14 cellular contexts compared by ENCODE assay signal in genomic region chr12:1422604-1423315, GRCh38.
DNase-seq lines count a peak whose midpoint lies in the region; ATAC-seq and TF ChIP-seq lines count a peak whose summit lies in the region.
"Had no signal": no experiment of that assay in that cellular context is flagged by ENCODE, and none has a peak within 500 bp of the region (broad histone marks: within the 10 kb centered on the region; RNA-seq: fewer than 3 reads in every experiment).

No MANE protein-coding gene starts in this region.

- no peaks in the 10 kb centered on the region for H3K9me2 ChIP-seq in MM.1S (replicated peaks; ENCODE audit: insufficient read depth, low read length)

- POLR2A ChIA-PET in activated CD4-positive, alpha-beta T cell treated with anti-CD3 and anti-CD28 coated beads, Interleukin-2, amount 10 ng/mL, durations not matched to agents 7 days and 5 days (lab: Charles Lee), result no interaction called here

- no peaks in the 10 kb centered on the region for H4K20me1 ChIP-seq in MM.1S (ENCODE audit: insufficient read depth, low read length)

- H3K36me3 Mint-ChIP-seq in activated CD4-positive, alpha-beta T cell treated with anti-CD3 and anti-CD28 coated beads, Interleukin-2, amount 10 ng/mL, durations not matched to agents 24 days and 14 days (ENCODE audit: low read depth), result peaks cover 25% of the 10 kb centered on the region
- H3K36me3 Mint-ChIP-seq in activated CD4-positive, alpha-beta T cell treated with anti-CD3 and anti-CD28 coated beads, Interleukin-2, amount 10 ng/mL, durations not matched to agents 7 days and 5 days (ENCODE audit: low read depth), result peaks cover 21% of the 10 kb centered on the region
- no peaks in the 10 kb centered on the region for H3K36me3 Mint-ChIP-seq in stimulated activated effector memory CD8-positive, alpha-beta T cell treated with anti-CD3 and anti-CD28 coated beads, Interleukin-12 subunit alpha, Interleukin-12 subunit beta, amount 100 ng/mL, for 72 hours

- H3K4me2 ChIP-seq in MM.1S (ENCODE audit: low read depth, low read length), result peak overlapping the region; percentile 70

- H3K27me3 ChIP-seq in MM.1S (replicated peaks; ENCODE audit: insufficient read depth, low read length) (no peaks in the 10 kb centered on the region), left lung (no peaks in the 10 kb centered on the region)
- H3K27me3 ChIP-seq: tibial artery had no signal

- peaks cover 20% of the 10 kb centered on the region for H3K4me1 Mint-ChIP-seq in activated CD4-positive, alpha-beta T cell treated with anti-CD3 and anti-CD28 coated beads, Interleukin-2, amount 10 ng/mL, durations not matched to agents 24 days and 14 days
- H3K4me1 Mint-ChIP-seq in activated CD4-positive, alpha-beta T cell treated with anti-CD3 and anti-CD28 coated beads, Interleukin-2, amount 10 ng/mL, durations not matched to agents 7 days and 5 days, result peaks cover 11% of the 10 kb centered on the region
- peaks cover 32% of the 10 kb centered on the region for H3K4me1 Mint-ChIP-seq in stimulated activated effector memory CD8-positive, alpha-beta T cell treated with anti-CD3 and anti-CD28 coated beads, Interleukin-12 subunit alpha, Interleukin-12 subunit beta, amount 100 ng/mL, for 72 hours

- TF ChIP-seq CTCF in MM.1S (IDR thresholded peaks at IDR 0.05; ENCODE audit: low read length) (no peak), left lung (IDR thresholded peaks at IDR 0.05) (no peak)

- ATAC-seq in GM19395 (IDR thresholded peaks at IDR 0.05; ENCODE audit: unreplicated experiment), result peak; percentile 56
- ATAC-seq in stimulated activated effector memory CD8-positive, alpha-beta T cell treated with anti-CD3 and anti-CD28 coated beads, Interleukin-12 subunit alpha, Interleukin-12 subunit beta, amount 100 ng/mL, for 72 hours, result peak; percentile 94
- ATAC-seq in HG03196 (IDR thresholded peaks at IDR 0.05; ENCODE audit: unreplicated experiment), result no peak
- ATAC-seq in left lung, result no peak

- peaks cover 15% of the 10 kb centered on the region for H3F3A ChIP-seq in MM.1S (ENCODE audit: insufficient read depth, low read length)

- DNase-seq in activated CD4-positive, alpha-beta T cell treated with anti-CD3 and anti-CD28 coated beads, Interleukin-2, amount 10 ng/mL, durations not matched to agents 24 days and 14 days, result peak; percentile 74
- no peak for DNase-seq in activated CD4-positive, alpha-beta T cell treated with anti-CD3 and anti-CD28 coated beads, Interleukin-2, amount 10 ng/mL, durations not matched to agents 7 days and 5 days
- DNase-seq in MM.1S (peak; percentile 99), left lung (no peak), OCI-M2 (lab: John Stamatoyannopoulos, UW; ENCODE audit: unreplicated experiment) (no peak)
- DNase-seq in stimulated activated effector memory CD8-positive, alpha-beta T cell treated with anti-CD3 and anti-CD28 coated beads, Interleukin-12 subunit alpha, Interleukin-12 subunit beta, amount 100 ng/mL, for 72 hours (ENCODE audit: low spot score in 2 of 2), result peak in 1 of 2 donors; percentile 57
- DNase-seq: activated CD4-positive, alpha-beta T cell treated with anti-CD3 and anti-CD28 coated beads, Interleukin-2, amount 50 U/mL, for 4 hours; activated naive CD4-positive, alpha-beta T cell treated with Interleukin-2 at 50 U/mL for 16 hours; Calu3; RPMI8226; stimulated activated CD4-positive, alpha-beta T cell treated with anti-CD3 and anti-CD28 coated beads, Interleukin-15, amount 100 ng/mL, for 24 hours; tibial artery had no signal

- H3K9me3 Mint-ChIP-seq in activated CD4-positive, alpha-beta T cell treated with anti-CD3 and anti-CD28 coated beads, Interleukin-2, amount 10 ng/mL, durations not matched to agents 24 days and 14 days, result peaks cover 11% of the 10 kb centered on the region
- H3K9me3 Mint-ChIP-seq in activated CD4-positive, alpha-beta T cell treated with anti-CD3 and anti-CD28 coated beads, Interleukin-2, amount 10 ng/mL, durations not matched to agents 7 days and 5 days, result peaks cover 19% of the 10 kb centered on the region
- peaks cover 11% of the 10 kb centered on the region for H3K9me3 Mint-ChIP-seq in stimulated activated effector memory CD8-positive, alpha-beta T cell treated with anti-CD3 and anti-CD28 coated beads, Interleukin-12 subunit alpha, Interleukin-12 subunit beta, amount 100 ng/mL, for 72 hours

- 0 out of 2 replicates have a peak overlapping the region, but pooled peaks have one; percentile 7 for H2AFZ ChIP-seq in MM.1S (ENCODE audit: low read length)

- H3K9me3 ChIP-seq in MM.1S (replicated peaks; ENCODE audit: insufficient read depth, low read length) (no peaks in the 10 kb centered on the region), left lung (peaks cover 0 to 21% of the 10 kb centered on the region in 2 donors)

- no peaks in the 10 kb centered on the region for H3K36me3 ChIP-seq in MM.1S (replicated peaks; ENCODE audit: insufficient read depth, low read length)
- no peaks in the 10 kb centered on the region for H3K36me3 ChIP-seq in left lung

- peaks cover 33% of the 10 kb centered on the region for H3K4me1 ChIP-seq in MM.1S (ENCODE audit: low read length)
- no peaks in the 10 kb centered on the region for H3K4me1 ChIP-seq in left lung
- H3K4me1 ChIP-seq: tibial artery had no signal

- peak overlapping the region; percentile 22; the same call in 1 of the 2 replicates for H3K4me3 ChIP-seq in MM.1S (ENCODE audit: low read length)
- H3K4me3 ChIP-seq in left lung, result no peak overlapping the region
- H3K4me3 ChIP-seq: tibial artery had no signal

- intact Hi-C loops in activated CD4-positive, alpha-beta T cell treated with anti-CD3 and anti-CD28 coated beads, Interleukin-2, amount 10 ng/mL, durations not matched to agents 24 days and 14 days (cut with micrococcal nuclease), result no loop called here
- intact Hi-C loops in left lung (cut with DNase I), result no loop called here

- H3K27me3 Mint-ChIP-seq in activated CD4-positive, alpha-beta T cell treated with anti-CD3 and anti-CD28 coated beads, Interleukin-2, amount 10 ng/mL, durations not matched to agents 24 days and 14 days, result no peaks in the 10 kb centered on the region
- no peaks in the 10 kb centered on the region for H3K27me3 Mint-ChIP-seq in activated CD4-positive, alpha-beta T cell treated with anti-CD3 and anti-CD28 coated beads, Interleukin-2, amount 10 ng/mL, durations not matched to agents 7 days and 5 days

- CTCF ChIA-PET in activated CD4-positive, alpha-beta T cell treated with anti-CD3 and anti-CD28 coated beads, Interleukin-2, amount 10 ng/mL, durations not matched to agents 7 days and 5 days (lab: Charles Lee), result interaction anchor here (0.7 to 1.6 kb wide), 3 partner anchors 9 to 34 kb away, joined by 4 to 5 read pairs (median 4); no protein-coding TSS in a partner anchor

- peak overlapping the region; percentile 54 for H3K9ac ChIP-seq in MM.1S (ENCODE audit: low read length)

- no peaks in the 10 kb centered on the region for H3K79me2 ChIP-seq in MM.1S (ENCODE audit: low read length)

- H3K4me3 Mint-ChIP-seq in activated CD4-positive, alpha-beta T cell treated with anti-CD3 and anti-CD28 coated beads, Interleukin-2, amount 10 ng/mL, durations not matched to agents 24 days and 14 days, result no peak overlapping the region
- no peak overlapping the region for H3K4me3 Mint-ChIP-seq in activated CD4-positive, alpha-beta T cell treated with anti-CD3 and anti-CD28 coated beads, Interleukin-2, amount 10 ng/mL, durations not matched to agents 7 days and 5 days
- peak overlapping the region; percentile 19 for H3K4me3 Mint-ChIP-seq in stimulated activated effector memory CD8-positive, alpha-beta T cell treated with anti-CD3 and anti-CD28 coated beads, Interleukin-12 subunit alpha, Interleukin-12 subunit beta, amount 100 ng/mL, for 72 hours

- H3K27ac Mint-ChIP-seq in activated CD4-positive, alpha-beta T cell treated with anti-CD3 and anti-CD28 coated beads, Interleukin-2, amount 10 ng/mL, durations not matched to agents 24 days and 14 days, result peak overlapping the region; percentile 46
- no peak overlapping the region for H3K27ac Mint-ChIP-seq in activated CD4-positive, alpha-beta T cell treated with anti-CD3 and anti-CD28 coated beads, Interleukin-2, amount 10 ng/mL, durations not matched to agents 7 days and 5 days
- peak overlapping the region; percentile 88 for H3K27ac Mint-ChIP-seq in stimulated activated effector memory CD8-positive, alpha-beta T cell treated with anti-CD3 and anti-CD28 coated beads, Interleukin-12 subunit alpha, Interleukin-12 subunit beta, amount 100 ng/mL, for 72 hours

- H3K27ac ChIP-seq in MM.1S (ENCODE audit: low read length), result peak overlapping the region; percentile 92
- H3K27ac ChIP-seq in left lung, result no peak overlapping the region
- H3K27ac ChIP-seq: tibial artery had no signal

Comparison
In these comparisons a context has a peak if more than half of its experiments do, and no peak if none do; other contexts are left out.
1. DNase-seq: peak in activated CD4-positive, alpha-beta T cell treated with anti-CD3 and anti-CD28 coated beads, Interleukin-2, amount 10 ng/mL, durations not matched to agents 24 days and 14 days (single experiment) and MM.1S (single experiment); none in activated CD4-positive, alpha-beta T cell treated with anti-CD3 and anti-CD28 coated beads, Interleukin-2, amount 10 ng/mL, durations not matched to agents 7 days and 5 days (single experiment), left lung (0 of 2) and OCI-M2 (single experiment).
2. ATAC-seq: peak in GM19395 (single experiment) and stimulated activated effector memory CD8-positive, alpha-beta T cell treated with anti-CD3 and anti-CD28 coated beads, Interleukin-12 subunit alpha, Interleukin-12 subunit beta, amount 100 ng/mL, for 72 hours (single experiment); none in HG03196 (single experiment) and left lung (single experiment).